1 cellular context compared by ENCODE assay signal in genomic region chr14:71231521-71232393, GRCh38.
TF ChIP-seq lines count a peak whose summit lies in the region.

No MANE protein-coding gene starts in this region.

TF ChIP-seq in WTC11, 78 proteins besides CTCF, POLR2A, EP300 and RAD21 (continued from another document):
- no peak for TF ChIP-seq IRF1 (CRISPR knock-in tag; IDR thresholded peaks at IDR 0.05)
- TF ChIP-seq, protein P1, sequence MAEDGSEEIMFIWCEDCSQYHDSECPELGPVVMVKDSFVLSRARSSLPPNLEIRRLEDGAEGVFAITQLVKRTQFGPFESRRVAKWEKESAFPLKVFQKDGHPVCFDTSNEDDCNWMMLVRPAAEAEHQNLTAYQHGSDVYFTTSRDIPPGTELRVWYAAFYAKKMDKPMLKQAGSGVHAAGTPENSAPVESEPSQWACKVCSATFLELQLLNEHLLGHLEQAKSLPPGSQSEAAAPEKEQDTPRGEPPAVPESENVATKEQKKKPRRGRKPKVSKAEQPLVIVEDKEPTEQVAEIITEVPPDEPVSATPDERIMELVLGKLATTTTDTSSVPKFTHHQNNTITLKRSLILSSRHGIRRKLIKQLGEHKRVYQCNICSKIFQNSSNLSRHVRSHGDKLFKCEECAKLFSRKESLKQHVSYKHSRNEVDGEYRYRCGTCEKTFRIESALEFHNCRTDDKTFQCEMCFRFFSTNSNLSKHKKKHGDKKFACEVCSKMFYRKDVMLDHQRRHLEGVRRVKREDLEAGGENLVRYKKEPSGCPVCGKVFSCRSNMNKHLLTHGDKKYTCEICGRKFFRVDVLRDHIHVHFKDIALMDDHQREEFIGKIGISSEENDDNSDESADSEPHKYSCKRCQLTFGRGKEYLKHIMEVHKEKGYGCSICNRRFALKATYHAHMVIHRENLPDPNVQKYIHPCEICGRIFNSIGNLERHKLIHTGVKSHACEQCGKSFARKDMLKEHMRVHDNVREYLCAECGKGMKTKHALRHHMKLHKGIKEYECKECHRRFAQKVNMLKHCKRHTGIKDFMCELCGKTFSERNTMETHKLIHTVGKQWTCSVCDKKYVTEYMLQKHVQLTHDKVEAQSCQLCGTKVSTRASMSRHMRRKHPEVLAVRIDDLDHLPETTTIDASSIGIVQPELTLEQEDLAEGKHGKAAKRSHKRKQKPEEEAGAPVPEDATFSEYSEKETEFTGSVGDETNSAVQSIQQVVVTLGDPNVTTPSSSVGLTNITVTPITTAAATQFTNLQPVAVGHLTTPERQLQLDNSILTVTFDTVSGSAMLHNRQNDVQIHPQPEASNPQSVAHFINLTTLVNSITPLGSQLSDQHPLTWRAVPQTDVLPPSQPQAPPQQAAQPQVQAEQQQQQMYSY (CRISPR knock-in tag; IDR thresholded peaks at IDR 0.05) = no peak
- TF ChIP-seq SMAD3 (CRISPR knock-in tag; IDR thresholded peaks at IDR 0.05; ENCODE audit: borderline replicate concordance) = no peak
- TF ChIP-seq, protein P2, sequence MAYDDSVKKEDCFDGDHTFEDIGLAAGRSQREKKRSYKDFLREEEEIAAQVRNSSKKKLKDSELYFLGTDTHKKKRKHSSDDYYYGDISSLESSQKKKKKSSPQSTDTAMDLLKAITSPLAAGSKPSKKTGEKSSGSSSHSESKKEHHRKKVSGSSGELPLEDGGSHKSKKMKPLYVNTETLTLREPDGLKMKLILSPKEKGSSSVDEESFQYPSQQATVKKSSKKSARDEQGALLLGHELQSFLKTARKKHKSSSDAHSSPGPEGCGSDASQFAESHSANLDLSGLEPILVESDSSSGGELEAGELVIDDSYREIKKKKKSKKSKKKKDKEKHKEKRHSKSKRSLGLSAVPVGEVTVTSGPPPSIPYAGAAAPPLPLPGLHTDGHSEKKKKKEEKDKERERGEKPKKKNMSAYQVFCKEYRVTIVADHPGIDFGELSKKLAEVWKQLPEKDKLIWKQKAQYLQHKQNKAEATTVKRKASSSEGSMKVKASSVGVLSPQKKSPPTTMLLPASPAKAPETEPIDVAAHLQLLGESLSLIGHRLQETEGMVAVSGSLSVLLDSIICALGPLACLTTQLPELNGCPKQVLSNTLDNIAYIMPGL (CRISPR knock-in tag; IDR thresholded peaks at IDR 0.05) = no peak
- TF ChIP-seq RELA (CRISPR knock-in tag; IDR thresholded peaks at IDR 0.05; ENCODE audit: borderline replicate concordance) = no peak
- no peak for TF ChIP-seq MAX (CRISPR knock-in tag; IDR thresholded peaks at IDR 0.05)
- no peak for TF ChIP-seq RORB (CRISPR knock-in tag; IDR thresholded peaks at IDR 0.05)
- no peak for TF ChIP-seq ETV6 (CRISPR knock-in tag; IDR thresholded peaks at IDR 0.05)
